13 cellular contexts compared by ENCODE assay signal in genomic region chr21:26087223-26087918, GRCh38.
DNase-seq lines count a peak whose midpoint lies in the region; ATAC-seq lines count a peak whose summit lies in the region.
"Had no signal": no experiment of that assay in that cellular context is flagged by ENCODE, and none has a peak within 500 bp of the region (broad histone marks: within the 10 kb centered on the region; RNA-seq: fewer than 3 reads in every experiment).

No MANE protein-coding gene starts in this region.

- no peak for DNase-seq in activated naive CD4-positive, alpha-beta T cell treated with anti-CD3 and anti-CD28 coated beads, Interleukin-2, amount 50 U/mL, for 72 hours (ENCODE audit: low spot score in 2 of 2)
- DNase-seq in activated naive CD4-positive, alpha-beta T cell treated with anti-CD3 and anti-CD28 coated beads, Interleukin-2, amount 50 U/mL, for 16 hours = no peak
- DNase-seq in NCI-H1105 treated with DMSO at 0.1 percent for 48 hours (lab: John Stamatoyannopoulos, UW) (peak; percentile 76), SW480 (ENCODE audit: low spot score) (peak; percentile 23), LoVo (ENCODE audit: low spot score) (no peak), NCI-H2029 treated with DMSO at 0.1 percent for 48 hours (lab: John Stamatoyannopoulos, UW) (no peak)
- no peak for DNase-seq in stimulated activated effector memory CD8-positive, alpha-beta T cell treated with anti-CD3 and anti-CD28 coated beads, Interleukin-12 subunit alpha, Interleukin-12 subunit beta, amount 100 ng/mL, for 72 hours (ENCODE audit: low spot score in 2 of 2)
- DNase-seq: CD4-positive, alpha-beta T cell; NCI-H187; NCI-H526; PC-9 had no signal

- peak; percentile 60 to 95 for ATAC-seq in activated naive CD4-positive, alpha-beta T cell treated with anti-CD3 and anti-CD28 coated beads, Interleukin-2, amount 50 U/mL, for 72 hours
- ATAC-seq in stimulated activated effector memory CD8-positive, alpha-beta T cell treated with anti-CD3 and anti-CD28 coated beads, Interleukin-12 subunit alpha, Interleukin-12 subunit beta, amount 100 ng/mL, for 72 hours = peak; percentile 46
- no peak for ATAC-seq in GM19351 (IDR thresholded peaks at IDR 0.05; ENCODE audit: unreplicated experiment)

- no peak overlapping the region for H3K4me3 Mint-ChIP-seq in stimulated activated effector memory CD8-positive, alpha-beta T cell treated with anti-CD3 and anti-CD28 coated beads, Interleukin-12 subunit alpha, Interleukin-12 subunit beta, amount 100 ng/mL, for 72 hours
- H3K4me3 Mint-ChIP-seq: CD4-positive, alpha-beta T cell; IgD-negative memory B cell had no signal

- H3K27ac Mint-ChIP-seq in activated naive CD4-positive, alpha-beta T cell treated with anti-CD3 and anti-CD28 coated beads, Interleukin-2, amount 50 U/mL, for 72 hours = peak overlapping the region in 1 of 2 donors; percentile 26
- H3K27ac Mint-ChIP-seq in stimulated activated effector memory CD8-positive, alpha-beta T cell treated with anti-CD3 and anti-CD28 coated beads, Interleukin-12 subunit alpha, Interleukin-12 subunit beta, amount 100 ng/mL, for 72 hours = no peak overlapping the region
- H3K27ac Mint-ChIP-seq: CD4-positive, alpha-beta T cell; IgD-negative memory B cell had no signal

- peaks cover 0 to 26% of the 10 kb centered on the region in 2 donors for H3K36me3 Mint-ChIP-seq in activated naive CD4-positive, alpha-beta T cell treated with anti-CD3 and anti-CD28 coated beads, Interleukin-2, amount 50 U/mL, for 72 hours
- H3K36me3 Mint-ChIP-seq in stimulated activated effector memory CD8-positive, alpha-beta T cell treated with anti-CD3 and anti-CD28 coated beads, Interleukin-12 subunit alpha, Interleukin-12 subunit beta, amount 100 ng/mL, for 72 hours = no peaks in the 10 kb centered on the region

- H3K4me1 Mint-ChIP-seq in stimulated activated effector memory CD8-positive, alpha-beta T cell treated with anti-CD3 and anti-CD28 coated beads, Interleukin-12 subunit alpha, Interleukin-12 subunit beta, amount 100 ng/mL, for 72 hours = no peaks in the 10 kb centered on the region

- H3K9me3 Mint-ChIP-seq in activated naive CD4-positive, alpha-beta T cell treated with anti-CD3 and anti-CD28 coated beads, Interleukin-2, amount 50 U/mL, for 72 hours = no peaks in the 10 kb centered on the region
- H3K9me3 Mint-ChIP-seq in stimulated activated effector memory CD8-positive, alpha-beta T cell treated with anti-CD3 and anti-CD28 coated beads, Interleukin-12 subunit alpha, Interleukin-12 subunit beta, amount 100 ng/mL, for 72 hours = peaks cover 3% of the 10 kb centered on the region
- H3K9me3 Mint-ChIP-seq: CD4-positive, alpha-beta T cell had no signal

Comparison
In these comparisons a context has a peak if more than half of its experiments do, and no peak if none do; other contexts are left out.
1. DNase-seq: peak in NCI-H1105 treated with DMSO at 0.1 percent for 48 hours (single experiment) and SW480 (single experiment); none in activated naive CD4-positive, alpha-beta T cell treated with anti-CD3 and anti-CD28 coated beads, Interleukin-2, amount 50 U/mL, for 72 hours (0 of 2), activated naive CD4-positive, alpha-beta T cell treated with anti-CD3 and anti-CD28 coated beads, Interleukin-2, amount 50 U/mL, for 16 hours (single experiment), stimulated activated effector memory CD8-positive, alpha-beta T cell treated with anti-CD3 and anti-CD28 coated beads, Interleukin-12 subunit alpha, Interleukin-12 subunit beta, amount 100 ng/mL, for 72 hours (0 of 2), LoVo (single experiment) and NCI-H2029 treated with DMSO at 0.1 percent for 48 hours (single experiment).